8 cellular contexts compared by ENCODE assay signal in genomic region chr6:46221221-46221793, GRCh38. TPM values are rescaled to one million over a fixed set of nuclear protein-coding genes. Genes with fewer than 3 reads are reported as not detected.
DNase-seq lines count a peak whose midpoint lies in the region; ATAC-seq and TF ChIP-seq lines count a peak whose summit lies in the region.

No MANE protein-coding gene starts in this region.

- ATAC-seq in GM21786 (IDR thresholded peaks at IDR 0.05; ENCODE audit: unreplicated experiment): peak; percentile 48

- TF ChIP-seq CTCF in OCI-LY3 (IDR thresholded peaks at IDR 0.05; ENCODE audit: low read depth, low read length) (peak; percentile 99), endodermal cell (conservative IDR thresholded peaks at IDR 0.05) (peak; percentile 93), mesothelial cell of epicardium (IDR thresholded peaks at IDR 0.05; ENCODE audit: unreplicated experiment) (peak; percentile 56)

- WGBS in endodermal cell (ENCODE audit: insufficient coverage in 1 of 2, insufficient read length in 1 of 2), 2 experiments: 50 to 70% methylated on average over 2 to 4 of the region's 4 CpGs

- H3K4me1 ChIP-seq in OCI-LY3 (ENCODE audit: low read length) (peaks cover 70% of the 10 kb centered on the region), endodermal cell (ENCODE audit: control insufficient read depth, insufficient read depth, low read length) (peaks cover 2% of the 10 kb centered on the region)

- H3K4me3 Mint-ChIP-seq in activated CD4-positive, alpha-beta memory T cell treated with anti-CD3 and anti-CD28 coated beads for 36 hours: no peak overlapping the region
- no peak overlapping the region for H3K4me3 Mint-ChIP-seq in activated CD4-positive, alpha-beta memory T cell treated with anti-CD3 and anti-CD28 coated beads, Interleukin-2, amount 10 ng/mL, durations not matched to agents 7 days and 5 days
- H3K4me3 Mint-ChIP-seq in endodermal cell (no peak overlapping the region), mesothelial cell of epicardium (no peak overlapping the region)

- no peaks in the 10 kb centered on the region for H3K79me2 ChIP-seq in OCI-LY3 (ENCODE audit: low read length)

- CTCF ChIA-PET in activated CD4-positive, alpha-beta memory T cell treated with anti-CD3 and anti-CD28 coated beads for 36 hours (lab: Charles Lee): interaction anchor here (0.6 to 6.1 kb wide), 27 partner anchors 12 to 1752 kb away, joined by 3 to 84 read pairs (median 4); partner anchors contain the start of gene ENPP4
- CTCF ChIA-PET in activated CD4-positive, alpha-beta memory T cell treated with anti-CD3 and anti-CD28 coated beads, Interleukin-2, amount 10 ng/mL, durations not matched to agents 7 days and 5 days (lab: Charles Lee): interaction anchor here (0.6 to 2.9 kb wide), 9 partner anchors 39 to 270 kb away, joined by 3 to 19 read pairs (median 8); partner anchors contain the start of gene RCAN2

- H3K36me3 Mint-ChIP-seq in activated CD4-positive, alpha-beta memory T cell treated with anti-CD3 and anti-CD28 coated beads for 36 hours: no peaks in the 10 kb centered on the region
- no peaks in the 10 kb centered on the region for H3K36me3 Mint-ChIP-seq in activated CD4-positive, alpha-beta memory T cell treated with anti-CD3 and anti-CD28 coated beads, Interleukin-2, amount 10 ng/mL, durations not matched to agents 7 days and 5 days (ENCODE audit: low read depth)
- H3K36me3 Mint-ChIP-seq in endodermal cell (ENCODE audit: low read depth): no peaks in the 10 kb centered on the region
- H3K36me3 Mint-ChIP-seq in mesothelial cell of epicardium: no peaks in the 10 kb centered on the region

- H2AFZ ChIP-seq in OCI-LY3 (ENCODE audit: low read depth, low read length): peak overlapping the region; percentile 51

- DNase-seq in activated CD4-positive, alpha-beta memory T cell treated with anti-CD3 and anti-CD28 coated beads for 36 hours: no peak
- DNase-seq in activated CD4-positive, alpha-beta memory T cell treated with anti-CD3 and anti-CD28 coated beads, Interleukin-2, amount 10 ng/mL, durations not matched to agents 7 days and 5 days: no peak
- DNase-seq in HuH-7 (ENCODE audit: low spot score) (peak; percentile 32), endodermal cell (no peak), mesothelial cell of epicardium (ENCODE audit: low spot score in 2 of 2, unreplicated experiment in 2 of 2) (no peak)
- no peak for DNase-seq in NK-92 treated with Interleukin-12 subunit alpha and Interleukin-12 subunit beta, amount 100 ng/mL, for 24 hours (lab: John Stamatoyannopoulos, UW)

- no peaks in the 10 kb centered on the region for H3K27me3 Mint-ChIP-seq in activated CD4-positive, alpha-beta memory T cell treated with anti-CD3 and anti-CD28 coated beads for 36 hours
- H3K27me3 Mint-ChIP-seq in activated CD4-positive, alpha-beta memory T cell treated with anti-CD3 and anti-CD28 coated beads, Interleukin-2, amount 10 ng/mL, durations not matched to agents 7 days and 5 days: peaks cover 15% of the 10 kb centered on the region
- H3K27me3 Mint-ChIP-seq in endodermal cell (ENCODE audit: insufficient read depth) (peaks cover 3% of the 10 kb centered on the region), mesothelial cell of epicardium (ENCODE audit: low read depth) (no peaks in the 10 kb centered on the region)

- H4K20me1 ChIP-seq in OCI-LY3 (ENCODE audit: insufficient read depth, low read length): no peaks in the 10 kb centered on the region

- POLR2A ChIA-PET in activated CD4-positive, alpha-beta memory T cell treated with anti-CD3 and anti-CD28 coated beads for 36 hours (lab: Charles Lee): no interaction called here
- POLR2A ChIA-PET in activated CD4-positive, alpha-beta memory T cell treated with anti-CD3 and anti-CD28 coated beads, Interleukin-2, amount 10 ng/mL, durations not matched to agents 7 days and 5 days (lab: Charles Lee): no interaction called here

- H3K9ac ChIP-seq in OCI-LY3 (ENCODE audit: low read length): peak overlapping the region; percentile 54
- H3K9ac ChIP-seq in endodermal cell (ENCODE audit: extremely low read depth, low read length, poor library complexity, severe bottlenecking): no peak overlapping the region

- no peaks in the 10 kb centered on the region for H3K9me3 Mint-ChIP-seq in activated CD4-positive, alpha-beta memory T cell treated with anti-CD3 and anti-CD28 coated beads for 36 hours
- H3K9me3 Mint-ChIP-seq in activated CD4-positive, alpha-beta memory T cell treated with anti-CD3 and anti-CD28 coated beads, Interleukin-2, amount 10 ng/mL, durations not matched to agents 7 days and 5 days: peaks cover 2% of the 10 kb centered on the region
- H3K9me3 Mint-ChIP-seq in endodermal cell (peaks cover 4% of the 10 kb centered on the region), mesothelial cell of epicardium (peaks cover 8% of the 10 kb centered on the region)

- H3K4me1 Mint-ChIP-seq in activated CD4-positive, alpha-beta memory T cell treated with anti-CD3 and anti-CD28 coated beads for 36 hours (ENCODE audit: low read depth): peaks cover 24% of the 10 kb centered on the region
- H3K4me1 Mint-ChIP-seq in activated CD4-positive, alpha-beta memory T cell treated with anti-CD3 and anti-CD28 coated beads, Interleukin-2, amount 10 ng/mL, durations not matched to agents 7 days and 5 days: peaks cover 5% of the 10 kb centered on the region
- H3K4me1 Mint-ChIP-seq in endodermal cell (peaks cover 2% of the 10 kb centered on the region), mesothelial cell of epicardium (peaks cover 7% of the 10 kb centered on the region)

- H3K4me2 ChIP-seq in OCI-LY3 (ENCODE audit: low read length): peak overlapping the region; percentile 77

- H3K27me3 ChIP-seq in OCI-LY3 (ENCODE audit: low read depth, low read length): no peaks in the 10 kb centered on the region
- H3K27me3 ChIP-seq in endodermal cell (ENCODE audit: control insufficient read depth, insufficient read depth, low read length, poor library complexity, severe bottlenecking): no peaks in the 10 kb centered on the region

- no peaks in the 10 kb centered on the region for H3K36me3 ChIP-seq in OCI-LY3 (replicated peaks; ENCODE audit: low read depth, low read length)
- H3K36me3 ChIP-seq in endodermal cell (ENCODE audit: control insufficient read depth, insufficient read depth, low read length): no peaks in the 10 kb centered on the region

- H3K4me3 ChIP-seq in OCI-LY3 (ENCODE audit: low read length): peak overlapping the region; percentile 62
- no peak overlapping the region for H3K4me3 ChIP-seq in endodermal cell (ENCODE audit: low read length)

- H3K9me3 ChIP-seq in OCI-LY3 (ENCODE audit: insufficient read depth, low read length): no peaks in the 10 kb centered on the region
- no peaks in the 10 kb centered on the region for H3K9me3 ChIP-seq in endodermal cell (ENCODE audit: control insufficient read depth, low read length)

- peak overlapping the region; percentile 73 for H3K27ac Mint-ChIP-seq in activated CD4-positive, alpha-beta memory T cell treated with anti-CD3 and anti-CD28 coated beads for 36 hours
- no peak overlapping the region for H3K27ac Mint-ChIP-seq in activated CD4-positive, alpha-beta memory T cell treated with anti-CD3 and anti-CD28 coated beads, Interleukin-2, amount 10 ng/mL, durations not matched to agents 7 days and 5 days
- H3K27ac Mint-ChIP-seq in endodermal cell (no peak overlapping the region), mesothelial cell of epicardium (no peak overlapping the region)

- intact Hi-C loops in activated CD4-positive, alpha-beta memory T cell treated with anti-CD3 and anti-CD28 coated beads for 36 hours (cut with micrococcal nuclease): loop anchor here (1.0 to 5.0 kb wide), 5 partner anchors 131 to 561 kb away; no protein-coding TSS in a partner anchor

- H3K27ac ChIP-seq in OCI-LY3 (ENCODE audit: low read length) (peak overlapping the region; percentile 88), endodermal cell (ENCODE audit: low read depth, low read length) (no peak overlapping the region)

RNA-seq across cellular contexts. Expression of gene ENPP5, which starts 50.5 kb away (rescaled TPM):
- total RNA-seq in activated CD4-positive, alpha-beta memory T cell treated with anti-CD3 and anti-CD28 coated beads for 36 hours: under 1 TPM; 0.10 to 0.12 TPM
- total RNA-seq in activated CD4-positive, alpha-beta memory T cell treated with anti-CD3 and anti-CD28 coated beads, Interleukin-2, amount 10 ng/mL, durations not matched to agents 7 days and 5 days: not detected
- total RNA-seq in endodermal cell (10 to 100 TPM in 1 of 2 donors, 1 to 10 TPM in 1; 9.0 to 12.9 TPM), mesothelial cell of epicardium (7.4 to 8.7 TPM (median 7.7 TPM) in 3 replicates)
- 3.3 TPM for polyA plus RNA-seq in endodermal cell (2013, experiment 1 of 2)
- 3.2 TPM for polyA plus RNA-seq in endodermal cell (2013, experiment 2 of 2)
